Comparison of ENCODE assay signal across 8 cellular contexts in the genomic region with DNA sequence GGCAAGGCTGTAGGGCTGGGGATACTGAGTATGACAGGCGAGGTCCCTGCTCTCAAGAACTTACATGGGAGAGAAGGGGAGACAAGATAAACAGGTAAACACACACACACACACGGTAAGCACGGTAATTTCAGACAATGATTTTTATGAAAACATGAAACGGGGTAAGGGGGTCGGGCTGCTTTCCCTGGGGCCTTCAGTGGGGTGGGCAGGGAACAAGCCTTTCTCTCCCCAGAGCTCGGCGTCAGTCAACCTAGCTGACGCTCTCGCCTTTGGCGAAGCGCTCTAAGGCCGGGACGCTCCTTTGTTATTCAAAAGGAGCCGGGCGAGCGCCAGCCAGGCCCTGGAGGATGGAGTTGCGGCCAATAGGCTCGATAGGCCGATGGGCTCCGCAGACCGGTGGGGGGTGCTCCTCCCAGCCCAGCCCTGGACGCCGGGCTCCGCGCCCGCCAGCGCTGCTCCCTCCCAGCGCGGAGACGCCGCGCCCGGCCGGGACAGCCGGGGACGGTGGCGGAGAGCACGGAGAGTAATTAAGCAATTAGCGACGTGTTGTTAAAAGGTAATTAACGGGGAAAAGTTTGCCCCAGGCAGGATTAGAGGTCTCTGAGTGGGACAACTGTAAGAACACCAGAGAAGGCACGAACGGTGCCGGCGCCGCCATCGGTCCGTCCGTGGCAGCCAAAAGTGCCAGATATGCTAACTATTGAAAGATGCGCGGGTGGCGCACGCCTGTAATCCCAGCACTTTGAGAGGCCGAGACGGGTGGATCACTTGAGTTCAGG. TPM values are rescaled to one million over a fixed set of nuclear protein-coding genes. Genes with fewer than 3 reads are reported as not detected.
DNase-seq lines count a peak whose midpoint lies in the region; ATAC-seq and TF ChIP-seq lines count a peak whose summit lies in the region.

No MANE protein-coding gene starts in this region.

- H3K4me3 ChIP-seq in ACC112 (ENCODE audit: low read depth, low read length) (peak overlapping the region; percentile 84), GM12864 (ENCODE audit: low read depth, low read length) (peak overlapping the region; percentile 59), NT2/D1 (ENCODE audit: insufficient read length, low read depth) (peak overlapping the region; percentile 64), breast epithelium (peak overlapping the region; percentile 54 to 89 (median 69))

- DNase-seq in GM12864 (ENCODE audit: low read depth): no peak
- peak; percentile 86 for DNase-seq in NT2/D1 (ENCODE audit: low read depth, low spot score)
- no peak for DNase-seq in breast epithelium (ENCODE audit: low spot score in 2 of 2)
- DNase-seq in iPS-NIHi11 (ENCODE audit: low spot score): peak; percentile 84
- DNase-seq in retina: peak; percentile 88
- DNase-seq in activated CD4-positive, alpha-beta T cell treated with anti-CD3 and anti-CD28 coated beads for 1 hour: no peak

- peaks cover 16% of the 10 kb centered on the region for H3K79me2 ChIP-seq in ACC112 (ENCODE audit: control insufficient read depth, insufficient read depth, low read length, unreplicated experiment)

- TF ChIP-seq CTCF in GM12864 (IDR thresholded peaks at IDR 0.05; ENCODE audit: low read depth, low read length, missing control alignments) (no peak), breast epithelium (IDR thresholded peaks at IDR 0.05) (no peak)

- peaks cover 60% of the 10 kb centered on the region for H3K4me1 ChIP-seq in ACC112 (ENCODE audit: control insufficient read depth, insufficient read depth, low read length, unreplicated experiment)
- peaks cover 21% of the 10 kb centered on the region for H3K4me1 ChIP-seq in NT2/D1 (ENCODE audit: insufficient read depth, insufficient read length)
- H3K4me1 ChIP-seq in breast epithelium: peaks cover 0 to 9% of the 10 kb centered on the region in 2 donors

- peak overlapping the region; percentile 53 for H2AFZ ChIP-seq in ACC112 (ENCODE audit: low read length, unreplicated experiment)

- H3K36me3 ChIP-seq in ACC112 (ENCODE audit: insufficient read depth, low read length) (no peaks in the 10 kb centered on the region), NT2/D1 (ENCODE audit: insufficient read depth, insufficient read length, low read length) (no peaks in the 10 kb centered on the region), breast epithelium (no peaks in the 10 kb centered on the region)

- intact Hi-C loops in breast epithelium (cut with DNase I; ENCODE audit: low total_unique reads): no loop called here

- no peaks in the 10 kb centered on the region for H3K9me3 ChIP-seq in NT2/D1 (ENCODE audit: insufficient read depth, low read length)
- no peaks in the 10 kb centered on the region for H3K9me3 ChIP-seq in breast epithelium

- TF ChIP-seq POLR2A in breast epithelium (IDR thresholded peaks at IDR 0.05): no peak

- H3K27ac ChIP-seq in ACC112 (ENCODE audit: low read depth, low read length): peak overlapping the region; percentile 85
- H3K27ac ChIP-seq in breast epithelium: peak overlapping the region; percentile 91 to 95

- no peak for ATAC-seq in GM18867 (IDR thresholded peaks at IDR 0.05; ENCODE audit: unreplicated experiment)

- H3K9ac ChIP-seq in NT2/D1 (ENCODE audit: insufficient read length, low read depth): peak overlapping the region; percentile 80

- H3K27me3 ChIP-seq in ACC112 (ENCODE audit: insufficient read depth, low read length) (no peaks in the 10 kb centered on the region), NT2/D1 (ENCODE audit: insufficient read depth, insufficient read length) (peaks cover 38% of the 10 kb centered on the region), breast epithelium (no peaks in the 10 kb centered on the region)

RNA-seq across cellular contexts. Expression of gene INKA2, which starts 1.0 kb away (rescaled TPM):
- 1 to 10 TPM; 3.0 to 4.6 (median 3.8) TPM for total RNA-seq in breast epithelium

RNA-seq across cellular contexts. Expression of gene DDX20, which starts 15.5 kb away (rescaled TPM):
- total RNA-seq in breast epithelium: 10 to 100 TPM; 14.1 to 28.0 (median 25.9) TPM

Comparison
In these comparisons a context has a peak if more than half of its experiments do, and no peak if none do; other contexts are left out.
1. DNase-seq: peak in NT2/D1 (single experiment), iPS-NIHi11 (single experiment) and retina (single experiment); none in GM12864 (single experiment), breast epithelium (0 of 2) and activated CD4-positive, alpha-beta T cell treated with anti-CD3 and anti-CD28 coated beads for 1 hour (single experiment).
2. Peak in every context shown above with its lines, with median percentiles within 50 percentile points of each other: H3K4me3 ChIP-seq.